ENCODE assay signal across 1 cellular context in genomic region chr16:1181715-1182671, GRCh38.
TF ChIP-seq lines count a peak whose summit lies in the region.

No MANE protein-coding gene starts in this region.

TF ChIP-seq in SK-N-SH, 30 proteins besides CTCF, POLR2A, EP300 and RAD21 (continued from another document):
- TF ChIP-seq, protein P1, sequence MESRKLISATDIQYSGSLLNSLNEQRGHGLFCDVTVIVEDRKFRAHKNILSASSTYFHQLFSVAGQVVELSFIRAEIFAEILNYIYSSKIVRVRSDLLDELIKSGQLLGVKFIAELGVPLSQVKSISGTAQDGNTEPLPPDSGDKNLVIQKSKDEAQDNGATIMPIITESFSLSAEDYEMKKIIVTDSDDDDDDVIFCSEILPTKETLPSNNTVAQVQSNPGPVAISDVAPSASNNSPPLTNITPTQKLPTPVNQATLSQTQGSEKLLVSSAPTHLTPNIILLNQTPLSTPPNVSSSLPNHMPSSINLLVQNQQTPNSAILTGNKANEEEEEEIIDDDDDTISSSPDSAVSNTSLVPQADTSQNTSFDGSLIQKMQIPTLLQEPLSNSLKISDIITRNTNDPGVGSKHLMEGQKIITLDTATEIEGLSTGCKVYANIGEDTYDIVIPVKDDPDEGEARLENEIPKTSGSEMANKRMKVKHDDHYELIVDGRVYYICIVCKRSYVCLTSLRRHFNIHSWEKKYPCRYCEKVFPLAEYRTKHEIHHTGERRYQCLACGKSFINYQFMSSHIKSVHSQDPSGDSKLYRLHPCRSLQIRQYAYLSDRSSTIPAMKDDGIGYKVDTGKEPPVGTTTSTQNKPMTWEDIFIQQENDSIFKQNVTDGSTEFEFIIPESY (IDR thresholded peaks at IDR 0.05; ENCODE audit: borderline replicate concordance, low read depth) = no peak
- TF ChIP-seq RXRA (IDR thresholded peaks at IDR 0.05; ENCODE audit: borderline replicate concordance, low read depth) = peak; percentile 68; the same call in 1 of the 2 replicates
- TF ChIP-seq PBX3 (IDR thresholded peaks at IDR 0.05) = no peak
- no peak for TF ChIP-seq GABPA (IDR thresholded peaks at IDR 0.05; ENCODE audit: low read depth)
